ENCODE assay signal across 29 cellular contexts in the genomic region with DNA sequence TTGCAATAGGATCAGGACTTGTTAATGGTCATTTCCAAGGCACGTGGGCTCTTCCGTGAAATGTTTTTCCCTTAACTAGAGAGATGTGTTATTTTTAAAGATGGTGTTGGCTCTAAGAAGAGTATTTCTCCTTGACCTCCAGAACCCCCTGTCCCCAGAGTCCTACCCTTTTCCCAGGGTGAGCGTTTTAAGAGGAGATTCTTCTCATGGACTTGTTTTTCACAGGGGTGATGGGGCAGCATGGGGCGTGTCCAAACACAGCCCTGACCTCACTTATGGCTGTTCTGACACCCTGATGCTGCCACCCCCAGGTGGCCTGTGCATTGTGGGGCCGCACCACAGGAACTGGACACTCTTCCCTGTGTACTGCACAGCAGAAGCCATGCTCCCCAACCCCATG.
"Had no signal": no experiment of that assay in that cellular context is flagged by ENCODE, and none has a peak within 500 bp of the region (broad histone marks: within the 10 kb centered on the region; RNA-seq: fewer than 3 reads in every experiment).

No MANE protein-coding gene starts in this region.

- H3K27ac ChIP-seq: ascending aorta, breast epithelium, cardiac muscle cell, colonic mucosa, epithelial cell of prostate, esophagus squamous epithelium, gastroesophageal sphincter, WERI-Rb-1 had no signal

- H3K4me1 ChIP-seq: ascending aorta, breast epithelium, colonic mucosa, gastroesophageal sphincter had no signal

- H3K27me3 Mint-ChIP-seq: activated B cell treated with CpG ODN at 0.5 μM for 24 hours; activated CD8-positive, alpha-beta T cell treated with anti-CD3 and anti-CD28 coated beads for 36 hours; activated naive CD4-positive, alpha-beta T cell treated with anti-CD3 and anti-CD28 coated beads, Interleukin-2, amount 10 ng/mL, durations not matched to agents 7 days and 5 days; activated naive CD8-positive, alpha-beta T cell treated with anti-CD3 and anti-CD28 coated beads, Interleukin-2, amount 10 ng/mL, durations not matched to agents 7 days and 5 days had no signal

- ATAC-seq: activated CD4-positive, CD25-positive, alpha-beta regulatory T cell treated with anti-CD3 and anti-CD28 coated beads, Interleukin-2, amount 50 U/mL, for 24 hours; activated CD8-positive, alpha-beta T cell treated with anti-CD3 and anti-CD28 coated beads for 36 hours; activated naive CD4-positive, alpha-beta T cell treated with anti-CD3 and anti-CD28 coated beads, Interleukin-2, amount 50 U/mL, for 72 hours; gastroesophageal sphincter had no signal

- H3K27me3 ChIP-seq: ascending aorta, breast epithelium, cardiac muscle cell, colonic mucosa, esophagus squamous epithelium, gastroesophageal sphincter had no signal

- H3K4me3 ChIP-seq: ascending aorta, breast epithelium, cardiac muscle cell, colonic mucosa, esophagus squamous epithelium, gastroesophageal sphincter had no signal

- H3K36me3 ChIP-seq: ascending aorta, breast epithelium, cardiac muscle cell, colonic mucosa, esophagus squamous epithelium, WERI-Rb-1 had no signal

- H3K4me3 Mint-ChIP-seq: activated B cell treated with CpG ODN at 0.5 μM for 24 hours; activated CD8-positive, alpha-beta T cell treated with anti-CD3 and anti-CD28 coated beads for 36 hours; activated naive CD4-positive, alpha-beta T cell treated with anti-CD3 and anti-CD28 coated beads, Interleukin-2, amount 10 ng/mL, durations not matched to agents 7 days and 5 days; activated naive CD8-positive, alpha-beta T cell treated with anti-CD3 and anti-CD28 coated beads, Interleukin-2, amount 10 ng/mL, durations not matched to agents 7 days and 5 days; brain; T-helper 1 cell treated with Interleukin-12 subunit alpha and Interleukin-12 subunit beta and Interleukin-4 antibody, amounts not matched to agents 30 μg/mL and 1 μg/mL, for 36 hours; T-helper 2 cell treated with Interferon-gamma antibody and Interleukin-4, amounts not matched to agents 5 μg/mL and 100 μg/mL, for 36 hours had no signal

- H3K9me3 Mint-ChIP-seq: activated B cell treated with CpG ODN at 0.5 μM for 24 hours; activated CD8-positive, alpha-beta T cell treated with anti-CD3 and anti-CD28 coated beads for 36 hours; activated naive CD4-positive, alpha-beta T cell treated with anti-CD3 and anti-CD28 coated beads, Interleukin-2, amount 50 U/mL, for 72 hours; T-helper 1 cell treated with Interleukin-12 subunit alpha and Interleukin-12 subunit beta and Interleukin-4 antibody, amounts not matched to agents 30 μg/mL and 1 μg/mL, for 36 hours; T-helper 2 cell treated with Interferon-gamma antibody and Interleukin-4, amounts not matched to agents 5 μg/mL and 100 μg/mL, for 36 hours had no signal

- H3K27ac Mint-ChIP-seq: activated B cell treated with CpG ODN at 0.5 μM for 24 hours; activated CD8-positive, alpha-beta T cell treated with anti-CD3 and anti-CD28 coated beads for 36 hours; activated naive CD4-positive, alpha-beta T cell treated with anti-CD3 and anti-CD28 coated beads, Interleukin-2, amount 10 ng/mL, durations not matched to agents 7 days and 5 days; activated naive CD8-positive, alpha-beta T cell treated with anti-CD3 and anti-CD28 coated beads, Interleukin-2, amount 10 ng/mL, durations not matched to agents 7 days and 5 days; brain; T-helper 1 cell treated with Interleukin-12 subunit alpha and Interleukin-12 subunit beta and Interleukin-4 antibody, amounts not matched to agents 30 μg/mL and 1 μg/mL, for 36 hours; T-helper 2 cell treated with Interferon-gamma antibody and Interleukin-4, amounts not matched to agents 5 μg/mL and 100 μg/mL, for 36 hours had no signal

- H3K4me1 Mint-ChIP-seq: activated naive CD4-positive, alpha-beta T cell treated with anti-CD3 and anti-CD28 coated beads, Interleukin-2, amount 10 ng/mL, durations not matched to agents 7 days and 5 days; activated naive CD8-positive, alpha-beta T cell treated with anti-CD3 and anti-CD28 coated beads, Interleukin-2, amount 10 ng/mL, durations not matched to agents 7 days and 5 days had no signal

- DNase-seq: activated B cell treated with CpG ODN at 0.5 μM for 24 hours; activated CD4-positive, alpha-beta T cell treated with anti-CD3 and anti-CD28 coated beads for 48 hours; activated CD4-positive, alpha-beta T cell treated with anti-CD3 and anti-CD28 coated beads, Interleukin-2, amount 50 U/mL, for 1 hour; activated CD4-positive, alpha-beta T cell treated with anti-CD3 and anti-CD28 coated beads, Interleukin-2, amount 50 U/mL, for 48 hours; activated CD8-positive, alpha-beta T cell treated with anti-CD3 and anti-CD28 coated beads for 36 hours; activated gamma-delta T cell; activated naive CD4-positive, alpha-beta T cell; activated naive CD4-positive, alpha-beta T cell treated with anti-CD3 and anti-CD28 coated beads, Interleukin-2, amount 10 ng/mL, durations not matched to agents 7 days and 5 days; activated naive CD8-positive, alpha-beta T cell treated with anti-CD3 and anti-CD28 coated beads, Interleukin-2, amount 10 ng/mL, durations not matched to agents 7 days and 5 days; activated T-cell treated with anti-CD3 and anti-CD28 coated beads, Interleukin-2, amount 50 U/mL, for 48 hours; central memory CD4-positive, alpha-beta T cell; cerebellar nuclear complex; colonic mucosa; effector CD8-positive, alpha-beta T cell; esophagus squamous epithelium; foreskin melanocyte; head of caudate nucleus; T1000; WERI-Rb-1 had no signal

- H3K9me3 ChIP-seq: ascending aorta, breast epithelium, colonic mucosa, esophagus squamous epithelium, gastroesophageal sphincter had no signal

- H3K36me3 Mint-ChIP-seq: brain had no signal
